ENCODE assay signal across 8 cellular contexts in the genomic region with DNA sequence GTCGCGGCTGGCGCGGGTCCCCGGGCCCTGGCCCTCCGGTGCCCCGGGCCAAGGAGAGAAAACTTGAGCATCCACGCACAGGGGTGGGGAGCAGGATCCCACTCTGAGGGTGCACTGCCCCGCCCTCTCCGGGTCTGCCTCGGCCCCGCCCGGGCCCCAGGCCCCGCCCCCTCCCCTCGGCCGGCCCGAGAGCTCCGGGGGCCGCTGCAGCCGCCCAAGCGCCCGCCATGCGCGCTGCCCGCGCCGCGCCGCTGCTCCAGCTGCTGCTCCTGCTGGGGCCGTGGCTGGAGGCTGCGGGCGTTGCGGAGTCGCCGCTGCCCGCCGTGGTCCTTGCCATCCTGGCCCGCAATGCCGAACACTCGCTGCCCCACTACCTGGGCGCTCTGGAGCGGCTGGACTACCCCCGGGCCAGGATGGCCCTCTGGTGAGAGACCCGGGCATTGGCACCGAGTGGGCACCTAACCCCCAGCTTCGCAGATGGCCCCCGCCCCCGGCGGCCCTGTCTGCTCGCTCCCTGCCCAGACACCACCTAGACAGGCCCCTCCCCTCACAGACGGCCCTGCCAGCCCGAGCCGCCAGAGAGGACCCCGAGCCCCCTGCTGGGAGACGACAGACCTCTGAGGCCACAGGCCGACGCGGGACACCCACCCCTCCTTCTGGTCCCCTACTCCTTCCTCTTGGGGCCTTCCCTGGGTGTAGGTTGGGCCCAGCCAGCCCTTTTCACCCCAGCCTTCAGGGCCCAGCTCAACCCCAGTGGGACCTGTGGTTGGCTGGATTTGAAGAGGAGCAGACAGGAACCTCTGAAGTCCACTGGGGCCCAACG.
DNase-seq lines count a peak whose midpoint lies in the region; TF ChIP-seq lines count a peak whose summit lies in the region.

A gene with protein sequence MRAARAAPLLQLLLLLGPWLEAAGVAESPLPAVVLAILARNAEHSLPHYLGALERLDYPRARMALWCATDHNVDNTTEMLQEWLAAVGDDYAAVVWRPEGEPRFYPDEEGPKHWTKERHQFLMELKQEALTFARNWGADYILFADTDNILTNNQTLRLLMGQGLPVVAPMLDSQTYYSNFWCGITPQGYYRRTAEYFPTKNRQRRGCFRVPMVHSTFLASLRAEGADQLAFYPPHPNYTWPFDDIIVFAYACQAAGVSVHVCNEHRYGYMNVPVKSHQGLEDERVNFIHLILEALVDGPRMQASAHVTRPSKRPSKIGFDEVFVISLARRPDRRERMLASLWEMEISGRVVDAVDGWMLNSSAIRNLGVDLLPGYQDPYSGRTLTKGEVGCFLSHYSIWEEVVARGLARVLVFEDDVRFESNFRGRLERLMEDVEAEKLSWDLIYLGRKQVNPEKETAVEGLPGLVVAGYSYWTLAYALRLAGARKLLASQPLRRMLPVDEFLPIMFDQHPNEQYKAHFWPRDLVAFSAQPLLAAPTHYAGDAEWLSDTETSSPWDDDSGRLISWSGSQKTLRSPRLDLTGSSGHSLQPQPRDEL (plus strand): TSS at position 207 of the 823 bp plus-strand sequence. CDS start 21 bp downstream, at position 228.

- peak within 1 kb of the TSS in 1 of 2 donors; percentile 58 for H3K9ac ChIP-seq in mucosa of rectum (ENCODE audit: low read depth in 1 of 2, low read length in 2 of 2)

- peaks cover 16 to 23% of the 10 kb centered on the region in 2 donors for H3K27me3 ChIP-seq in mucosa of rectum (ENCODE audit: control insufficient read depth in 2 of 2, insufficient read depth in 2 of 2, low read length in 2 of 2)

- peaks cover 12 to 14% of the 10 kb centered on the region in 2 donors for H3K4me1 ChIP-seq in mucosa of rectum (ENCODE audit: control insufficient read depth in 2 of 2, insufficient read depth in 2 of 2, low read length in 2 of 2)

- H3K36me3 ChIP-seq in mucosa of rectum (ENCODE audit: control insufficient read depth in 2 of 2, insufficient read depth in 2 of 2, low read length in 2 of 2), result no peaks in the 10 kb centered on the region

- H3K27ac ChIP-seq in epithelial cell of prostate, result peak within 1 kb of the TSS; percentile 84
- peak within 1 kb of the TSS in 1 of 2 donors; percentile 58 for H3K27ac ChIP-seq in mucosa of rectum (ENCODE audit: low read depth in 2 of 2, low read length in 2 of 2)

- DNase-seq in DMS79 treated with DMSO at 0.1 percent for 48 hours (lab: John Stamatoyannopoulos, UW) (peak; percentile 12), DMS79 (lab: John Stamatoyannopoulos, UW) (no peak), HFF-Myc (ENCODE audit: extremely low read depth, low read depth) (no peak), NB4 (ENCODE audit: low read depth) (peak; percentile 87), activated T-cell treated with anti-CD3 and anti-CD28 coated beads for 4 hours (peak; percentile 20), epithelial cell of prostate (ENCODE audit: low read depth, low spot score) (no peak)
- DNase-seq in stimulated activated naive CD4-positive, alpha-beta T cell treated with Interleukin-2 at 50 U/mL for 16 hours (lab: John Stamatoyannopoulos, UW), result peak; percentile 43

- H3K4me3 ChIP-seq in HFF-Myc (replicated peaks; ENCODE audit: low read depth, low read length), result peak within 1 kb of the TSS; percentile 60
- peak within 1 kb of the TSS; percentile 71 for H3K4me3 ChIP-seq in NB4 (ENCODE audit: low read depth, low read length)
- H3K4me3 ChIP-seq in mucosa of rectum (ENCODE audit: low read length in 2 of 2), result peak within 1 kb of the TSS; percentile 60 to 64

- TF ChIP-seq CTCF in HFF-Myc (IDR thresholded peaks at IDR 0.05; ENCODE audit: low read depth, low read length, missing control alignments), result no peak
- no peak for TF ChIP-seq CTCF in NB4 (IDR thresholded peaks at IDR 0.05; ENCODE audit: low read depth, low read length)

- no peaks in the 10 kb centered on the region for H3K9me3 ChIP-seq in mucosa of rectum (ENCODE audit: control insufficient read depth in 2 of 2, low read length in 2 of 2)

- peak; percentile 52 for TF ChIP-seq POLR2A in NB4 (IDR thresholded peaks at IDR 0.05; ENCODE audit: extremely low read depth, insufficient read length)

Comparison
In these comparisons a context has a peak if more than half of its experiments do, and no peak if none do; other contexts are left out.
1. DNase-seq: peak in DMS79 treated with DMSO at 0.1 percent for 48 hours (single experiment), NB4 (single experiment), activated T-cell treated with anti-CD3 and anti-CD28 coated beads for 4 hours (single experiment) and stimulated activated naive CD4-positive, alpha-beta T cell treated with Interleukin-2 at 50 U/mL for 16 hours (single experiment); none in DMS79 (single experiment), HFF-Myc (single experiment) and epithelial cell of prostate (single experiment).
2. Peak in every context shown above with its lines, with median percentiles within 50 percentile points of each other: H3K4me3 ChIP-seq.